1 cellular context compared by ENCODE assay signal in genomic region chr10:129901389-129902045, GRCh38.
TF ChIP-seq lines count a peak whose summit lies in the region.

No MANE protein-coding gene starts in this region.

TF ChIP-seq in H1, 55 proteins besides CTCF, POLR2A, EP300 and RAD21 (continued from another document):
- no peak for TF ChIP-seq CHD7 (IDR thresholded peaks at IDR 0.05; ENCODE audit: insufficient replicate concordance, low read length)
- no peak for TF ChIP-seq BACH1 (IDR thresholded peaks at IDR 0.05; ENCODE audit: low read length)
- TF ChIP-seq GABPA (IDR thresholded peaks at IDR 0.05; ENCODE audit: borderline replicate concordance, insufficient read depth, low read length): no peak
- TF ChIP-seq SP4 (IDR thresholded peaks at IDR 0.05; ENCODE audit: low read length): no peak
- TF ChIP-seq JUND (IDR thresholded peaks at IDR 0.05; ENCODE audit: low read length): no peak
- peak; percentile 43; the same call in 1 of the 2 replicates for TF ChIP-seq MAX (IDR thresholded peaks at IDR 0.05)
- 0 out of 4 replicates have a peak, but pooled peaks of 1 of the 2 experiments have one; percentile 42 for TF ChIP-seq SIN3A (conservative IDR thresholded peaks at IDR 0.05 in 1 of 2, IDR thresholded peaks at IDR 0.05 in 1 of 2; ENCODE audit: low read depth in 1 of 2, low read length in 2 of 2)
- TF ChIP-seq TEAD4 (IDR thresholded peaks at IDR 0.05; ENCODE audit: low read depth, low read length): no peak
- no peak for TF ChIP-seq SP1 (IDR thresholded peaks at IDR 0.05; ENCODE audit: low read depth, low read length)
- TF ChIP-seq ASH2L (IDR thresholded peaks at IDR 0.05; ENCODE audit: low read length): peak; percentile 23
- TF ChIP-seq CTBP2 (IDR thresholded peaks at IDR 0.05; ENCODE audit: borderline replicate concordance, insufficient read depth, insufficient read length, low read length): no peak
- no peak for TF ChIP-seq POU5F1 (IDR thresholded peaks at IDR 0.05; ENCODE audit: low read depth, low read length)
- no peak for TF ChIP-seq ATF2 (IDR thresholded peaks at IDR 0.05; ENCODE audit: low read length)
- no peak for TF ChIP-seq RNF2 (IDR thresholded peaks at IDR 0.05; ENCODE audit: borderline replicate concordance, low read depth, low read length, missing control alignments, poor library complexity, severe bottlenecking)
- TF ChIP-seq RFX5 (IDR thresholded peaks at IDR 0.05; ENCODE audit: borderline replicate concordance, low read depth, low read length): no peak
- no peak for TF ChIP-seq RBBP5 (IDR thresholded peaks at IDR 0.05; ENCODE audit: borderline replicate concordance, low read depth, low read length)
- TF ChIP-seq CEBPB (IDR thresholded peaks at IDR 0.05; ENCODE audit: low read depth, low read length): no peak
- TF ChIP-seq POLR2AphosphoS5 (IDR thresholded peaks at IDR 0.05; ENCODE audit: low read depth, low read length): no peak
- TF ChIP-seq SIX5 (IDR thresholded peaks at IDR 0.05; ENCODE audit: low read depth, low read length): no peak
- TF ChIP-seq KDM1A (IDR thresholded peaks at IDR 0.05; ENCODE audit: borderline replicate concordance, low read length): no peak
- TF ChIP-seq SUZ12 (IDR thresholded peaks at IDR 0.05; ENCODE audit: low read length): no peak
- no peak for TF ChIP-seq HDAC2 (IDR thresholded peaks at IDR 0.05; ENCODE audit: borderline replicate concordance in 1 of 2, low read depth in 2 of 2, low read length in 2 of 2)
TF ChIP-seq in H1: peak in this region for 3.
